ENCODE assay signal across 22 cellular contexts in genomic region chr12:26058308-26058707, GRCh38.
DNase-seq lines count a peak whose midpoint lies in the region; ATAC-seq and TF ChIP-seq lines count a peak whose summit lies in the region.
"Had no signal": no experiment of that assay in that cellular context is flagged by ENCODE, and none has a peak within 500 bp of the region (broad histone marks: within the 10 kb centered on the region; RNA-seq: fewer than 3 reads in every experiment).

No MANE protein-coding gene starts in this region.

- no peaks in the 10 kb centered on the region for H3K4me1 Mint-ChIP-seq in activated CD8-positive, alpha-beta T cell treated with anti-CD3 and anti-CD28 coated beads for 36 hours (ENCODE audit: low read depth)
- H3K4me1 Mint-ChIP-seq in activated CD8-positive, alpha-beta T cell treated with anti-CD3 and anti-CD28 coated beads, Interleukin-2, amount 10 ng/mL, durations not matched to agents 7 days and 5 days (ENCODE audit: low read depth) = no peaks in the 10 kb centered on the region
- H3K4me1 Mint-ChIP-seq in type B pancreatic cell (ENCODE audit: unreplicated experiment) = peaks cover 4% of the 10 kb centered on the region
- peaks cover 6% of the 10 kb centered on the region for H3K4me1 Mint-ChIP-seq in stimulated activated memory B cell treated with anti-CD40 and anti-IgM and Interleukin-4, amounts not matched to agents 10 μg/mL and 1 μg/mL and 100 μg/mL, for 72 hours
- H3K4me1 Mint-ChIP-seq in stimulated activated effector memory CD8-positive, alpha-beta T cell treated with anti-CD3 and anti-CD28 coated beads, Interleukin-12 subunit alpha, Interleukin-12 subunit beta, amount 100 ng/mL, for 72 hours = no peaks in the 10 kb centered on the region
- H3K4me1 Mint-ChIP-seq: activated naive CD4-positive, alpha-beta T cell treated with anti-CD3 and anti-CD28 coated beads, Interleukin-2, amount 50 U/mL, for 24 hours had no signal

- POLR2A ChIA-PET in activated CD8-positive, alpha-beta T cell treated with anti-CD3 and anti-CD28 coated beads for 36 hours (lab: Charles Lee) = no interaction called here
- POLR2A ChIA-PET in activated CD8-positive, alpha-beta T cell treated with anti-CD3 and anti-CD28 coated beads, Interleukin-2, amount 10 ng/mL, durations not matched to agents 7 days and 5 days (lab: Charles Lee) = no interaction called here

- in situ Hi-C loops in KBM-7 (cut with MboI; ENCODE audit: low pct_unique_long_range_greater_than_20kb, low sequenced_read_pairs) = no loop called here

- H3K27me3 Mint-ChIP-seq in activated CD8-positive, alpha-beta T cell treated with anti-CD3 and anti-CD28 coated beads for 36 hours = peaks cover 4% of the 10 kb centered on the region
- peaks cover 3% of the 10 kb centered on the region for H3K27me3 Mint-ChIP-seq in activated CD8-positive, alpha-beta T cell treated with anti-CD3 and anti-CD28 coated beads, Interleukin-2, amount 10 ng/mL, durations not matched to agents 7 days and 5 days (ENCODE audit: low read depth)
- no peaks in the 10 kb centered on the region for H3K27me3 Mint-ChIP-seq in type B pancreatic cell
- no peaks in the 10 kb centered on the region for H3K27me3 Mint-ChIP-seq in stimulated activated memory B cell treated with anti-CD40 and anti-IgM and Interleukin-4, amounts not matched to agents 10 μg/mL and 1 μg/mL and 100 μg/mL, for 72 hours
- H3K27me3 Mint-ChIP-seq: brain; stimulated activated naive B cell treated with anti-CD40 and anti-IgM and Interleukin-4, amounts not matched to agents 10 μg/mL and 1 μg/mL and 100 μg/mL, for 72 hours had no signal

- no peak for ATAC-seq in activated CD8-positive, alpha-beta T cell treated with anti-CD3 and anti-CD28 coated beads for 36 hours
- ATAC-seq in activated CD8-positive, alpha-beta T cell treated with anti-CD3 and anti-CD28 coated beads, Interleukin-2, amount 10 ng/mL, durations not matched to agents 7 days and 5 days = no peak
- no peak for ATAC-seq in Right ventricle myocardium inferior
- ATAC-seq in stimulated activated memory B cell treated with anti-CD40 and anti-IgM and Interleukin-4, amounts not matched to agents 10 μg/mL and 1 μg/mL and 100 μg/mL, for 72 hours = no peak
- ATAC-seq in stimulated activated effector memory CD8-positive, alpha-beta T cell treated with anti-CD3 and anti-CD28 coated beads, Interleukin-12 subunit alpha, Interleukin-12 subunit beta, amount 100 ng/mL, for 72 hours = no peak
- ATAC-seq: A549; stimulated activated naive B cell treated with anti-CD40 and anti-IgM and Interleukin-4, amounts not matched to agents 10 μg/mL and 1 μg/mL and 100 μg/mL, for 72 hours had no signal

- no peaks in the 10 kb centered on the region for H3K36me3 ChIP-seq in WERI-Rb-1
- H3K36me3 ChIP-seq: esophagus squamous epithelium, MG63, upper lobe of left lung had no signal

- H3K9me3 Mint-ChIP-seq in activated CD8-positive, alpha-beta T cell treated with anti-CD3 and anti-CD28 coated beads for 36 hours = no peaks in the 10 kb centered on the region
- no peaks in the 10 kb centered on the region for H3K9me3 Mint-ChIP-seq in activated CD8-positive, alpha-beta T cell treated with anti-CD3 and anti-CD28 coated beads, Interleukin-2, amount 10 ng/mL, durations not matched to agents 7 days and 5 days (ENCODE audit: insufficient read depth)
- peaks cover 10% of the 10 kb centered on the region for H3K9me3 Mint-ChIP-seq in type B pancreatic cell
- no peaks in the 10 kb centered on the region for H3K9me3 Mint-ChIP-seq in stimulated activated memory B cell treated with anti-CD40 and anti-IgM and Interleukin-4, amounts not matched to agents 10 μg/mL and 1 μg/mL and 100 μg/mL, for 72 hours
- no peaks in the 10 kb centered on the region for H3K9me3 Mint-ChIP-seq in stimulated activated effector memory CD8-positive, alpha-beta T cell treated with anti-CD3 and anti-CD28 coated beads, Interleukin-12 subunit alpha, Interleukin-12 subunit beta, amount 100 ng/mL, for 72 hours
- H3K9me3 Mint-ChIP-seq: activated naive CD4-positive, alpha-beta T cell treated with anti-CD3 and anti-CD28 coated beads, Interleukin-2, amount 50 U/mL, for 24 hours; stimulated activated naive B cell treated with anti-CD40 and anti-IgM and Interleukin-4, amounts not matched to agents 10 μg/mL and 1 μg/mL and 100 μg/mL, for 72 hours had no signal

- no peak overlapping the region for H3K4me3 ChIP-seq in WERI-Rb-1 (ENCODE audit: low read depth, low read length)
- H3K4me3 ChIP-seq: A549, dorsolateral prefrontal cortex, esophagus squamous epithelium, MG63, upper lobe of left lung had no signal

- no peaks in the 10 kb centered on the region for H3K27me3 ChIP-seq in WERI-Rb-1 (ENCODE audit: insufficient read depth, low read depth, severe bottlenecking)
- H3K27me3 ChIP-seq: dorsolateral prefrontal cortex, esophagus squamous epithelium, MG63, upper lobe of left lung had no signal

- H3K27ac Mint-ChIP-seq in activated CD8-positive, alpha-beta T cell treated with anti-CD3 and anti-CD28 coated beads for 36 hours = no peak overlapping the region
- no peak overlapping the region for H3K27ac Mint-ChIP-seq in activated CD8-positive, alpha-beta T cell treated with anti-CD3 and anti-CD28 coated beads, Interleukin-2, amount 10 ng/mL, durations not matched to agents 7 days and 5 days
- peak overlapping the region; percentile 69 for H3K27ac Mint-ChIP-seq in type B pancreatic cell
- H3K27ac Mint-ChIP-seq in stimulated activated memory B cell treated with anti-CD40 and anti-IgM and Interleukin-4, amounts not matched to agents 10 μg/mL and 1 μg/mL and 100 μg/mL, for 72 hours = no peak overlapping the region
- H3K27ac Mint-ChIP-seq in stimulated activated effector memory CD8-positive, alpha-beta T cell treated with anti-CD3 and anti-CD28 coated beads, Interleukin-12 subunit alpha, Interleukin-12 subunit beta, amount 100 ng/mL, for 72 hours = no peak overlapping the region
- H3K27ac Mint-ChIP-seq: activated naive CD4-positive, alpha-beta T cell treated with anti-CD3 and anti-CD28 coated beads, Interleukin-2, amount 50 U/mL, for 24 hours; brain; stimulated activated naive B cell treated with anti-CD40 and anti-IgM and Interleukin-4, amounts not matched to agents 10 μg/mL and 1 μg/mL and 100 μg/mL, for 72 hours had no signal

- no peaks in the 10 kb centered on the region for H3K36me3 Mint-ChIP-seq in activated CD8-positive, alpha-beta T cell treated with anti-CD3 and anti-CD28 coated beads for 36 hours (ENCODE audit: low read depth)
- no peaks in the 10 kb centered on the region for H3K36me3 Mint-ChIP-seq in activated CD8-positive, alpha-beta T cell treated with anti-CD3 and anti-CD28 coated beads, Interleukin-2, amount 10 ng/mL, durations not matched to agents 7 days and 5 days (ENCODE audit: low read depth)
- peaks cover 31% of the 10 kb centered on the region for H3K36me3 Mint-ChIP-seq in type B pancreatic cell
- no peaks in the 10 kb centered on the region for H3K36me3 Mint-ChIP-seq in stimulated activated memory B cell treated with anti-CD40 and anti-IgM and Interleukin-4, amounts not matched to agents 10 μg/mL and 1 μg/mL and 100 μg/mL, for 72 hours
- no peaks in the 10 kb centered on the region for H3K36me3 Mint-ChIP-seq in stimulated activated effector memory CD8-positive, alpha-beta T cell treated with anti-CD3 and anti-CD28 coated beads, Interleukin-12 subunit alpha, Interleukin-12 subunit beta, amount 100 ng/mL, for 72 hours
- H3K36me3 Mint-ChIP-seq: activated naive CD4-positive, alpha-beta T cell treated with anti-CD3 and anti-CD28 coated beads, Interleukin-2, amount 50 U/mL, for 24 hours; stimulated activated naive B cell treated with anti-CD40 and anti-IgM and Interleukin-4, amounts not matched to agents 10 μg/mL and 1 μg/mL and 100 μg/mL, for 72 hours had no signal

- DNase-seq in activated CD8-positive, alpha-beta T cell treated with anti-CD3 and anti-CD28 coated beads for 36 hours = peak; percentile 7
- DNase-seq in activated CD8-positive, alpha-beta T cell treated with anti-CD3 and anti-CD28 coated beads, Interleukin-2, amount 10 ng/mL, durations not matched to agents 7 days and 5 days = no peak
- DNase-seq in KBM-7 (peak; percentile 11), WERI-Rb-1 (no peak), type B pancreatic cell (ENCODE audit: extremely low spot score, unreplicated experiment) (no peak), Right ventricle myocardium inferior (ENCODE audit: missing footprints) (no peak)
- DNase-seq in stimulated activated effector memory CD8-positive, alpha-beta T cell treated with anti-CD3 and anti-CD28 coated beads, Interleukin-12 subunit alpha, Interleukin-12 subunit beta, amount 100 ng/mL, for 72 hours (ENCODE audit: low spot score in 2 of 2) = no peak
- DNase-seq: activated CD4-positive, alpha-beta T cell treated with anti-CD3 and anti-CD28 coated beads for 4 hours; dorsolateral prefrontal cortex; esophagus squamous epithelium; hippocampal formation; kidney glomerular epithelial cell; MG63; NCI-H2029; NCI-H748 treated with DMSO at 0.1 percent for 48 hours; Right ventricle myocardium superior; stimulated activated naive B cell treated with anti-CD40 and anti-IgM and Interleukin-4, amounts not matched to agents 10 μg/mL and 1 μg/mL and 100 μg/mL, for 72 hours; upper lobe of left lung had no signal

- CTCF ChIA-PET in activated CD8-positive, alpha-beta T cell treated with anti-CD3 and anti-CD28 coated beads for 36 hours (lab: Charles Lee) = interaction anchor here (1.1 kb wide), 1 partner anchor 476 kb away, joined by 3 read pairs; no protein-coding TSS in a partner anchor
- CTCF ChIA-PET in activated CD8-positive, alpha-beta T cell treated with anti-CD3 and anti-CD28 coated beads, Interleukin-2, amount 10 ng/mL, durations not matched to agents 7 days and 5 days (lab: Charles Lee) = no interaction called here

- TF ChIP-seq CTCF in activated CD8-positive, alpha-beta T cell treated with anti-CD3 and anti-CD28 coated beads for 36 hours (IDR thresholded peaks at IDR 0.05) = no peak
- TF ChIP-seq CTCF in WERI-Rb-1 (IDR thresholded peaks at IDR 0.05; ENCODE audit: low read depth, low read length) = 0 out of 2 replicates have a peak, but pooled peaks have one; percentile 13
- TF ChIP-seq CTCF in type B pancreatic cell (conservative IDR thresholded peaks at IDR 0.05) = peak; percentile 27

- H3K4me3 Mint-ChIP-seq in activated CD8-positive, alpha-beta T cell treated with anti-CD3 and anti-CD28 coated beads for 36 hours = no peak overlapping the region
- H3K4me3 Mint-ChIP-seq in activated CD8-positive, alpha-beta T cell treated with anti-CD3 and anti-CD28 coated beads, Interleukin-2, amount 10 ng/mL, durations not matched to agents 7 days and 5 days = no peak overlapping the region
- no peak overlapping the region for H3K4me3 Mint-ChIP-seq in type B pancreatic cell
- H3K4me3 Mint-ChIP-seq in stimulated activated memory B cell treated with anti-CD40 and anti-IgM and Interleukin-4, amounts not matched to agents 10 μg/mL and 1 μg/mL and 100 μg/mL, for 72 hours = no peak overlapping the region
- no peak overlapping the region for H3K4me3 Mint-ChIP-seq in stimulated activated effector memory CD8-positive, alpha-beta T cell treated with anti-CD3 and anti-CD28 coated beads, Interleukin-12 subunit alpha, Interleukin-12 subunit beta, amount 100 ng/mL, for 72 hours
- H3K4me3 Mint-ChIP-seq: activated naive CD4-positive, alpha-beta T cell treated with anti-CD3 and anti-CD28 coated beads, Interleukin-2, amount 50 U/mL, for 24 hours; brain; stimulated activated naive B cell treated with anti-CD40 and anti-IgM and Interleukin-4, amounts not matched to agents 10 μg/mL and 1 μg/mL and 100 μg/mL, for 72 hours had no signal

- H3K27ac ChIP-seq in WERI-Rb-1 = no peak overlapping the region
- H3K27ac ChIP-seq: A549, dorsolateral prefrontal cortex, esophagus squamous epithelium, upper lobe of left lung had no signal

- H3K9me3 ChIP-seq in WERI-Rb-1 (ENCODE audit: severe bottlenecking) = no peaks in the 10 kb centered on the region
- H3K9me3 ChIP-seq: A549, esophagus squamous epithelium, MG63, upper lobe of left lung had no signal

- intact Hi-C loops in activated CD8-positive, alpha-beta T cell treated with anti-CD3 and anti-CD28 coated beads for 36 hours (cut with micrococcal nuclease) = no loop called here
- intact Hi-C loops in Right ventricle myocardium inferior (cut with DNase I) = no loop called here

Comparison
In these comparisons a context has a peak if more than half of its experiments do, and no peak if none do; other contexts are left out.
1. DNase-seq: peak in activated CD8-positive, alpha-beta T cell treated with anti-CD3 and anti-CD28 coated beads for 36 hours (single experiment) and KBM-7 (single experiment); none in activated CD8-positive, alpha-beta T cell treated with anti-CD3 and anti-CD28 coated beads, Interleukin-2, amount 10 ng/mL, durations not matched to agents 7 days and 5 days (single experiment), WERI-Rb-1 (single experiment), type B pancreatic cell (single experiment), Right ventricle myocardium inferior (single experiment) and stimulated activated effector memory CD8-positive, alpha-beta T cell treated with anti-CD3 and anti-CD28 coated beads, Interleukin-12 subunit alpha, Interleukin-12 subunit beta, amount 100 ng/mL, for 72 hours (0 of 2).